In genomic region chr19:35204799-35205732, GRCh38 we compare ENCODE assay signal across 1 cellular context.
A peak's percentile ranks its signal among the peaks of the same experiment; 100 is the strongest.
TF ChIP-seq lines count a peak whose summit lies in the region.

No MANE protein-coding gene starts in this region.

TF ChIP-seq in K562, 482 proteins besides CTCF, POLR2A, EP300 and RAD21 (continued from another document):
- TF ChIP-seq, protein P1, sequence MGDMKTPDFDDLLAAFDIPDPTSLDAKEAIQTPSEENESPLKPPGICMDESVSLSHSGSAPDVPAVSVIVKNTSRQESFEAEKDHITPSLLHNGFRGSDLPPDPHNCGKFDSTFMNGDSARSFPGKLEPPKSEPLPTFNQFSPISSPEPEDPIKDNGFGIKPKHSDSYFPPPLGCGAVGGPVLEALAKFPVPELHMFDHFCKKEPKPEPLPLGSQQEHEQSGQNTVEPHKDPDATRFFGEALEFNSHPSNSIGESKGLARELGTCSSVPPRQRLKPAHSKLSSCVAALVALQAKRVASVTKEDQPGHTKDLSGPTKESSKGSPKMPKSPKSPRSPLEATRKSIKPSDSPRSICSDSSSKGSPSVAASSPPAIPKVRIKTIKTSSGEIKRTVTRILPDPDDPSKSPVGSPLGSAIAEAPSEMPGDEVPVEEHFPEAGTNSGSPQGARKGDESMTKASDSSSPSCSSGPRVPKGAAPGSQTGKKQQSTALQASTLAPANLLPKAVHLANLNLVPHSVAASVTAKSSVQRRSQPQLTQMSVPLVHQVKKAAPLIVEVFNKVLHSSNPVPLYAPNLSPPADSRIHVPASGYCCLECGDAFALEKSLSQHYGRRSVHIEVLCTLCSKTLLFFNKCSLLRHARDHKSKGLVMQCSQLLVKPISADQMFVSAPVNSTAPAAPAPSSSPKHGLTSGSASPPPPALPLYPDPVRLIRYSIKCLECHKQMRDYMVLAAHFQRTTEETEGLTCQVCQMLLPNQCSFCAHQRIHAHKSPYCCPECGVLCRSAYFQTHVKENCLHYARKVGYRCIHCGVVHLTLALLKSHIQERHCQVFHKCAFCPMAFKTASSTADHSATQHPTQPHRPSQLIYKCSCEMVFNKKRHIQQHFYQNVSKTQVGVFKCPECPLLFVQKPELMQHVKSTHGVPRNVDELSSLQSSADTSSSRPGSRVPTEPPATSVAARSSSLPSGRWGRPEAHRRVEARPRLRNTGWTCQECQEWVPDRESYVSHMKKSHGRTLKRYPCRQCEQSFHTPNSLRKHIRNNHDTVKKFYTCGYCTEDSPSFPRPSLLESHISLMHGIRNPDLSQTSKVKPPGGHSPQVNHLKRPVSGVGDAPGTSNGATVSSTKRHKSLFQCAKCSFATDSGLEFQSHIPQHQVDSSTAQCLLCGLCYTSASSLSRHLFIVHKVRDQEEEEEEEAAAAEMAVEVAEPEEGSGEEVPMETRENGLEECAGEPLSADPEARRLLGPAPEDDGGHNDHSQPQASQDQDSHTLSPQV (IDR thresholded peaks at IDR 0.05): peak; percentile 99
- TF ChIP-seq, protein P2, sequence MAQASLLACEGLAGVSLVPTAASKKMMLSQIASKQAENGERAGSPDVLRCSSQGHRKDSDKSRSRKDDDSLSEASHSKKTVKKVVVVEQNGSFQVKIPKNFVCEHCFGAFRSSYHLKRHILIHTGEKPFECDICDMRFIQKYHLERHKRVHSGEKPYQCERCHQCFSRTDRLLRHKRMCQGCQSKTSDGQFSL (CRISPR knock-in tag; IDR thresholded peaks at IDR 0.05): no peak
- TF ChIP-seq, protein P2 (tag; IDR thresholded peaks at IDR 0.05): peak in 1 of 2 experiments; percentile 96; a peak in 2 of 4 replicates
- TF ChIP-seq, protein P3, sequence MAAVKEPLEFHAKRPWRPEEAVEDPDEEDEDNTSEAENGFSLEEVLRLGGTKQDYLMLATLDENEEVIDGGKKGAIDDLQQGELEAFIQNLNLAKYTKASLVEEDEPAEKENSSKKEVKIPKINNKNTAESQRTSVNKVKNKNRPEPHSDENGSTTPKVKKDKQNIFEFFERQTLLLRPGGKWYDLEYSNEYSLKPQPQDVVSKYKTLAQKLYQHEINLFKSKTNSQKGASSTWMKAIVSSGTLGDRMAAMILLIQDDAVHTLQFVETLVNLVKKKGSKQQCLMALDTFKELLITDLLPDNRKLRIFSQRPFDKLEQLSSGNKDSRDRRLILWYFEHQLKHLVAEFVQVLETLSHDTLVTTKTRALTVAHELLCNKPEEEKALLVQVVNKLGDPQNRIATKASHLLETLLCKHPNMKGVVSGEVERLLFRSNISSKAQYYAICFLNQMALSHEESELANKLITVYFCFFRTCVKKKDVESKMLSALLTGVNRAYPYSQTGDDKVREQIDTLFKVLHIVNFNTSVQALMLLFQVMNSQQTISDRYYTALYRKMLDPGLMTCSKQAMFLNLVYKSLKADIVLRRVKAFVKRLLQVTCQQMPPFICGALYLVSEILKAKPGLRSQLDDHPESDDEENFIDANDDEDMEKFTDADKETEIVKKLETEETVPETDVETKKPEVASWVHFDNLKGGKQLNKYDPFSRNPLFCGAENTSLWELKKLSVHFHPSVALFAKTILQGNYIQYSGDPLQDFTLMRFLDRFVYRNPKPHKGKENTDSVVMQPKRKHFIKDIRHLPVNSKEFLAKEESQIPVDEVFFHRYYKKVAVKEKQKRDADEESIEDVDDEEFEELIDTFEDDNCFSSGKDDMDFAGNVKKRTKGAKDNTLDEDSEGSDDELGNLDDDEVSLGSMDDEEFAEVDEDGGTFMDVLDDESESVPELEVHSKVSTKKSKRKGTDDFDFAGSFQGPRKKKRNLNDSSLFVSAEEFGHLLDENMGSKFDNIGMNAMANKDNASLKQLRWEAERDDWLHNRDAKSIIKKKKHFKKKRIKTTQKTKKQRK (IDR thresholded peaks at IDR 0.05; ENCODE audit: borderline replicate concordance, low read depth, low read length): no peak
- peak; percentile 29; the same call in 1 of the 2 replicates for TF ChIP-seq TFE3 (CRISPR knock-in tag; IDR thresholded peaks at IDR 0.05)
- peak; percentile 78 for TF ChIP-seq RBM25 (IDR thresholded peaks at IDR 0.05; ENCODE audit: low read depth, low read length, severe bottlenecking)
- TF ChIP-seq PHTF2 (CRISPR knock-in tag; IDR thresholded peaks at IDR 0.05): peak; percentile 83; the same call in 1 of the 2 replicates
- no peak for TF ChIP-seq TSC22D4 (tag; IDR thresholded peaks at IDR 0.05)
- peak; percentile 100 for TF ChIP-seq SPI1 (IDR thresholded peaks at IDR 0.05; ENCODE audit: borderline replicate concordance, low read depth, low read length)
- TF ChIP-seq DNMT1 (IDR thresholded peaks at IDR 0.05): no peak
- peak; percentile 98 for TF ChIP-seq SMARCB1 (IDR thresholded peaks at IDR 0.05; ENCODE audit: insufficient read length, low read depth)
- peak; percentile 41; the same call in 1 of the 2 replicates for TF ChIP-seq FOXM1 (IDR thresholded peaks at IDR 0.05; ENCODE audit: low read depth)
- TF ChIP-seq FOXM1 (CRISPR knock-in tag; IDR thresholded peaks at IDR 0.05; ENCODE audit: low read depth): no peak
